ENCODE assay signal across 9 cellular contexts in the genomic region with DNA sequence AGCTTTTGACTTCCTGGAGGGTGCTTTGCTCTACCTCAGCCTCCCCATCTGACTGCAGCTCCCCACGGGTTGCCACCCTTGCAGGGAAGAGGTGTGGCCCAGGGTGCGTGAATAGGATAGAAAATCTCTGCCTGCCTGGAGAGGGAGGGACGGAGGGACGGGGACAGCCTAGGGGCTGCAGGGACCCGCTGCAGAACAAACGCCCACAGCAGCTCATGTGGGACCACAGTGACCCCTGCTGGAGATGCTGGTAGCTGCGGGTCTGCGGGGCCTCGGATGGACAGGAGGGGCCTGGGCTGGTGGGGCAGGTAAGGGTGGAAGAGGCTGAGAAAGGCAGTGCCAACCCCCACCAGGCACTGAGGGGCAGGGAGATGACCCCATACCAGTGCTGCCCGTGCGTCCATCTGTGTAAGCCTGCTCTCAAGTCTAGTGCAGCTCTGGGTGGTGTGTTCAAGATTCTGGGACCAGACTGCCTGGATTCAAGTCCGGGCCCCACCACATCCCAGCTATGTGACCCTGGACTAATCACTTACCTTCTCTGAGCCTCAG. TPM values are rescaled to one million over a fixed set of nuclear protein-coding genes. Genes with fewer than 3 reads are reported as not detected.
A peak's percentile ranks its signal among the peaks of the same experiment; 100 is the strongest.
DNase-seq lines count a peak whose midpoint lies in the region; ATAC-seq and TF ChIP-seq lines count a peak whose summit lies in the region.
"Had no signal": no experiment of that assay in that cellular context is flagged by ENCODE, and none has a peak within 500 bp of the region (broad histone marks: within the 10 kb centered on the region; RNA-seq: fewer than 3 reads in every experiment).

No MANE protein-coding gene starts in this region.

- H3K36me3 Mint-ChIP-seq in Calu3 (ENCODE audit: insufficient read depth, unreplicated experiment) = no peaks in the 10 kb centered on the region

- intact Hi-C loops in Calu3 (cut with micrococcal nuclease; ENCODE audit: unreplicated experiment) = loop anchor here (1.0 to 5.0 kb wide), 6 partner anchors 48 to 659 kb away; no protein-coding TSS in a partner anchor
- intact Hi-C loops in upper lobe of right lung (cut with DNase I) = no loop called here

- no peaks in the 10 kb centered on the region for H3K36me3 ChIP-seq in SJSA1
- H3K36me3 ChIP-seq in parathyroid adenoma (ENCODE audit: control insufficient read depth, insufficient read depth, low read length) = no peaks in the 10 kb centered on the region
- no peaks in the 10 kb centered on the region for H3K36me3 ChIP-seq in upper lobe of right lung

- no peak overlapping the region for H3K9ac ChIP-seq in parathyroid adenoma

- no peaks in the 10 kb centered on the region for H3K27me3 Mint-ChIP-seq in Calu3 (ENCODE audit: unreplicated experiment)

- H3K9me3 ChIP-seq in SJSA1 (replicated peaks) (no peaks in the 10 kb centered on the region), parathyroid adenoma (ENCODE audit: control insufficient read depth, low read length) (no peaks in the 10 kb centered on the region), upper lobe of right lung (no peaks in the 10 kb centered on the region)

- H3K9me3 Mint-ChIP-seq in Calu3 (ENCODE audit: low read depth, unreplicated experiment) = no peaks in the 10 kb centered on the region

- no peak overlapping the region for H3K27ac Mint-ChIP-seq in Calu3 (ENCODE audit: unreplicated experiment)

- H2AFZ ChIP-seq in parathyroid adenoma = peak overlapping the region; percentile 30

- no TSS peak for BruUV-seq in Calu3 (replicated peaks; lab: Mats Ljungman, UMichigan)

- no peak overlapping the region for H3K27ac ChIP-seq in SJSA1
- no peak overlapping the region for H3K27ac ChIP-seq in parathyroid adenoma
- H3K27ac ChIP-seq in upper lobe of right lung = no peak overlapping the region

- H3K4me3 ChIP-seq in SJSA1 = no peak overlapping the region
- H3K4me3 ChIP-seq in parathyroid adenoma (ENCODE audit: low read depth, low read length) = no peak overlapping the region
- H3K4me3 ChIP-seq in upper lobe of right lung = no peak overlapping the region

- H3K4me3 Mint-ChIP-seq in Calu3 (ENCODE audit: low read depth, unreplicated experiment) = no peak overlapping the region

- H3K4me1 ChIP-seq in SJSA1 (replicated peaks) (peaks cover 20% of the 10 kb centered on the region), parathyroid adenoma (no peaks in the 10 kb centered on the region), upper lobe of right lung (no peaks in the 10 kb centered on the region)

- no peaks in the 10 kb centered on the region for H3K79me2 ChIP-seq in parathyroid adenoma

- CTCF ChIA-PET in Calu3 (lab: Charles Lee) = interaction anchor here (0.5 to 5.9 kb wide), 32 partner anchors 10 to 657 kb away, joined by 3 to 82 read pairs (median 6); partner anchors contain the start of gene TGM2

- DNase-seq in Calu3 (peak; percentile 96), HUDEP-2 (lab: John Stamatoyannopoulos, UW; ENCODE audit: unreplicated experiment in 76 of 76) (peak in 50 of 76 experiments; percentile 3 to 68 (median 34)), SJSA1 (ENCODE audit: low read depth in 1 of 2, low spot score in 2 of 2) (peak; percentile 75 to 81), glomerular visceral epithelial cell (ENCODE audit: extremely low spot score) (peak; percentile 79), upper lobe of right lung (peak; percentile 83)
- peak; percentile 52 for DNase-seq in activated gamma-delta T cell treated with anti-CD3 and anti-CD28 coated beads, Interleukin-2, amount 50 U/mL, for 16 hours (ENCODE audit: low read depth)

- TF ChIP-seq CTCF in Calu3 (IDR thresholded peaks at IDR 0.05; ENCODE audit: unreplicated experiment) = peak; percentile 99
- peak; percentile 81 for TF ChIP-seq CTCF in parathyroid adenoma (IDR thresholded peaks at IDR 0.05)
- TF ChIP-seq CTCF in upper lobe of right lung (IDR thresholded peaks at IDR 0.05) = peak; percentile 92

- ATAC-seq in upper lobe of right lung = peak; percentile 85
- ATAC-seq in HG03196 (IDR thresholded peaks at IDR 0.05; ENCODE audit: unreplicated experiment) = no peak

- H3K27me3 ChIP-seq in SJSA1 (replicated peaks) (no peaks in the 10 kb centered on the region), parathyroid adenoma (ENCODE audit: control insufficient read depth, insufficient read depth, low read length) (no peaks in the 10 kb centered on the region), upper lobe of right lung (no peaks in the 10 kb centered on the region)

- H3K4me2 ChIP-seq in parathyroid adenoma (ENCODE audit: low read length) = no peak overlapping the region

- H3K4me1 Mint-ChIP-seq in Calu3 (ENCODE audit: low read depth, unreplicated experiment) = peaks cover 38% of the 10 kb centered on the region

RNA-seq across cellular contexts. Expression of gene KIAA1755, which starts 39.4 kb away (rescaled TPM):
- total RNA-seq in Calu3 (2022) = not detected in 2 replicates
- total RNA-seq in SJSA1 (2014; rRNA removed; shearing (Covaris generic)) = 0.03 and 0.44 TPM in 2 replicates
- total RNA-seq in upper lobe of right lung = 2.3 TPM
- total RNA-seq: activated CD8-positive, alpha-beta memory T cell treated with anti-CD3 and anti-CD28 coated beads for 36 hours had no signal

RNA-seq across cellular contexts. Expression of gene TGM2, which starts 56.0 kb away (rescaled TPM):
- total RNA-seq in Calu3 (2022) (261 and 311 TPM in 2 replicates), upper lobe of right lung (562 TPM)
- total RNA-seq in SJSA1 (2014; rRNA removed; shearing (Covaris generic)) = 32.2 and 34.9 TPM in 2 replicates
- total RNA-seq: activated CD8-positive, alpha-beta memory T cell treated with anti-CD3 and anti-CD28 coated beads for 36 hours had no signal

Comparison
In these comparisons a context has a peak if more than half of its experiments do, and no peak if none do; other contexts are left out.
1. DNase-seq: peak in every context shown above with its lines; median percentile 96 in Calu3; 83 in upper lobe of right lung; 79 in glomerular visceral epithelial cell; 78 in SJSA1; 52 in activated gamma-delta T cell treated with anti-CD3 and anti-CD28 coated beads, Interleukin-2, amount 50 U/mL, for 16 hours; 34 in HUDEP-2.